In genomic region chr10:19819419-19820033, GRCh38 we compare ENCODE assay signal across 8 cellular contexts. TPM values are rescaled to one million over a fixed set of nuclear protein-coding genes. Genes with fewer than 3 reads are reported as not detected.
DNase-seq lines count a peak whose midpoint lies in the region; ATAC-seq and TF ChIP-seq lines count a peak whose summit lies in the region.

No MANE protein-coding gene starts in this region.

- peak; percentile 61 for ATAC-seq in HG02885 (IDR thresholded peaks at IDR 0.05; ENCODE audit: poor library complexity, unreplicated experiment)
- ATAC-seq in RWPE2 (ENCODE audit: low read depth), result no peak
- ATAC-seq in GM19351 (IDR thresholded peaks at IDR 0.05; ENCODE audit: unreplicated experiment), result no peak
- no peak for ATAC-seq in HG02938 (IDR thresholded peaks at IDR 0.05; ENCODE audit: unreplicated experiment)
- no peak for ATAC-seq in HG03135 (IDR thresholded peaks at IDR 0.05; ENCODE audit: unreplicated experiment)

- H3K4me1 ChIP-seq in RWPE2 (ENCODE audit: insufficient read depth, poor library complexity, severe bottlenecking) (peaks cover 8% of the 10 kb centered on the region), prostate gland (replicated peaks) (no peaks in the 10 kb centered on the region)

- TF ChIP-seq POLR2A in prostate gland (IDR thresholded peaks at IDR 0.05), result no peak

- H3K4me3 ChIP-seq in RWPE2 (ENCODE audit: severe bottlenecking) (no peak overlapping the region), fibroblast of pulmonary artery (replicated peaks; ENCODE audit: low read depth, low read length) (peak overlapping the region; percentile 66), prostate gland (no peak overlapping the region)

- H3K36me3 ChIP-seq in RWPE2 (ENCODE audit: low read depth), result no peaks in the 10 kb centered on the region; the same call in 1 of the 2 replicates
- H3K36me3 ChIP-seq in prostate gland, result no peaks in the 10 kb centered on the region

- H3K27ac ChIP-seq in RWPE2 (ENCODE audit: poor library complexity, severe bottlenecking), result no peak overlapping the region
- no peak overlapping the region for H3K27ac ChIP-seq in prostate gland

- H3K27me3 ChIP-seq in RWPE2 (ENCODE audit: insufficient read depth, poor library complexity, severe bottlenecking) (peaks cover 41% of the 10 kb centered on the region), prostate gland (replicated peaks; ENCODE audit: insufficient read depth) (no peaks in the 10 kb centered on the region)

- 1% methylated on average over 2 of the region's 2 CpGs for WGBS in prostate gland

- DNase-seq in DMS53 treated with DMSO at 0.1 percent for 48 hours (lab: John Stamatoyannopoulos, UW; ENCODE audit: unreplicated experiment) (peak; percentile 48), RWPE2 (ENCODE audit: low spot score) (no peak), fibroblast of pulmonary artery (ENCODE audit: low read depth) (peak; percentile 76), prostate gland (ENCODE audit: low spot score) (peak; percentile 71)

- intact Hi-C loops in prostate gland (cut with DNase I), result loop anchor here (5.0 to 10.0 kb wide), 3 partner anchors 105 to 948 kb away; no protein-coding TSS in a partner anchor

- TF ChIP-seq CTCF in RWPE2 (IDR thresholded peaks at IDR 0.05; ENCODE audit: poor library complexity, severe bottlenecking) (peak; percentile 88), fibroblast of pulmonary artery (IDR thresholded peaks at IDR 0.05; ENCODE audit: low read length, missing control alignments) (peak; percentile 81), prostate gland (IDR thresholded peaks at IDR 0.05) (peak; percentile 55 to 92 (median 87))

- H3K9me3 ChIP-seq in RWPE2 (ENCODE audit: severe bottlenecking), result no peaks in the 10 kb centered on the region
- H3K9me3 ChIP-seq in prostate gland, result no peaks in the 10 kb centered on the region

RNA-seq across cellular contexts. Expression of gene PLXDC2, which starts 3.3 kb away (rescaled TPM):
- 10 to 100 TPM; 19.6 to 83.6 TPM for total RNA-seq in prostate gland
